Comparison of ENCODE assay signal across 19 cellular contexts in genomic region chr13:50426932-50427331, GRCh38.
DNase-seq lines count a peak whose midpoint lies in the region; ATAC-seq and TF ChIP-seq lines count a peak whose summit lies in the region.
"Had no signal": no experiment of that assay in that cellular context is flagged by ENCODE, and none has a peak within 500 bp of the region (broad histone marks: within the 10 kb centered on the region; RNA-seq: fewer than 3 reads in every experiment).

No MANE protein-coding gene starts in this region.

- H3K9me3 ChIP-seq in CD8-positive, alpha-beta memory T cell (ENCODE audit: low read length), result no peaks in the 10 kb centered on the region
- H3K9me3 ChIP-seq: MG63, SJCRH30 had no signal

- H3K36me3 Mint-ChIP-seq in CD8-positive, alpha-beta memory T cell, result peaks cover 0 to 4% (median 0%) of the 10 kb centered on the region in 3 donors
- no peaks in the 10 kb centered on the region for H3K36me3 Mint-ChIP-seq in activated T-helper 17 cell treated with anti-CD3 and anti-CD28 coated beads, Interleukin-2, amount 50 U/mL, for 72 hours (ENCODE audit: low read depth)
- no peaks in the 10 kb centered on the region for H3K36me3 Mint-ChIP-seq in natural killer cell

- H3K9me3 Mint-ChIP-seq in CD8-positive, alpha-beta memory T cell, result no peaks in the 10 kb centered on the region
- peaks cover 3% of the 10 kb centered on the region for H3K9me3 Mint-ChIP-seq in activated T-helper 17 cell treated with anti-CD3 and anti-CD28 coated beads, Interleukin-2, amount 50 U/mL, for 72 hours
- no peaks in the 10 kb centered on the region for H3K9me3 Mint-ChIP-seq in natural killer cell
- H3K9me3 Mint-ChIP-seq: IgD-negative memory B cell had no signal

- intact Hi-C loops in natural killer cell (cut with micrococcal nuclease), result loop anchor here (5.0 to 10.0 kb wide), 2 partner anchors 430 to 982 kb away; partner anchors contain the start of genes CAB39L, SETDB2 and TRIM13

- TF ChIP-seq CTCF in C4-2B (conservative IDR thresholded peaks at IDR 0.05) (no peak), natural killer cell (IDR thresholded peaks at IDR 0.05) (no peak)

- POLR2A ChIA-PET in CD8-positive, alpha-beta memory T cell (lab: Charles Lee), result no interaction called here

- no peak for ATAC-seq in activated T-helper 17 cell treated with anti-CD3 and anti-CD28 coated beads, Interleukin-2, amount 50 U/mL, for 72 hours (replicated peaks)
- ATAC-seq in natural killer cell, result no peak
- ATAC-seq: Panc1 had no signal

- H3K27me3 ChIP-seq in CD8-positive, alpha-beta memory T cell (ENCODE audit: insufficient read depth, low read length, poor library complexity, severe bottlenecking), result no peaks in the 10 kb centered on the region
- H3K27me3 ChIP-seq: BLaER1 treated with 17β-estradiol and CSF1 and Interleukin-3, amounts not matched to agents 10 nM and 100 nM; MG63; SJCRH30 had no signal

- H3K4me3 ChIP-seq in CD8-positive, alpha-beta memory T cell (ENCODE audit: low read length), result no peak overlapping the region
- H3K4me3 ChIP-seq: BLaER1 treated with 17β-estradiol and CSF1 and Interleukin-3, amounts not matched to agents 10 nM and 100 nM; MG63; SJCRH30 had no signal

- CTCF ChIA-PET in CD8-positive, alpha-beta memory T cell (lab: Charles Lee), result no interaction called here

- H3K27me3 Mint-ChIP-seq in CD8-positive, alpha-beta memory T cell, result no peaks in the 10 kb centered on the region
- H3K27me3 Mint-ChIP-seq in activated T-helper 17 cell treated with anti-CD3 and anti-CD28 coated beads, Interleukin-2, amount 50 U/mL, for 72 hours, result no peaks in the 10 kb centered on the region
- H3K27me3 Mint-ChIP-seq in natural killer cell (ENCODE audit: low read depth in 2 of 2), result no peaks in the 10 kb centered on the region
- H3K27me3 Mint-ChIP-seq: IgD-negative memory B cell had no signal

- H3K4me1 Mint-ChIP-seq in CD8-positive, alpha-beta memory T cell, result peaks cover 28 to 50% (median 46%) of the 10 kb centered on the region in 3 donors
- H3K4me1 Mint-ChIP-seq in activated T-helper 17 cell treated with anti-CD3 and anti-CD28 coated beads, Interleukin-2, amount 50 U/mL, for 72 hours, result peaks cover 20% of the 10 kb centered on the region
- H3K4me1 Mint-ChIP-seq in natural killer cell, result peaks cover 34 to 35% of the 10 kb centered on the region in 2 donors

- no peaks in the 10 kb centered on the region for H3K36me3 ChIP-seq in CD8-positive, alpha-beta memory T cell (ENCODE audit: insufficient read depth, low read length)
- H3K36me3 ChIP-seq: BLaER1 treated with 17β-estradiol and CSF1 and Interleukin-3, amounts not matched to agents 10 nM and 100 nM; MG63; SJCRH30 had no signal

- H3K27ac ChIP-seq in C4-2B, result peak overlapping the region; percentile 72; the same call in 1 of the 2 replicates
- H3K27ac ChIP-seq in CD8-positive, alpha-beta memory T cell (ENCODE audit: low read depth, low read length), result peak overlapping the region; percentile 9
- H3K27ac ChIP-seq: BLaER1 treated with 17β-estradiol and CSF1 and Interleukin-3, amounts not matched to agents 10 nM and 100 nM; SJCRH30 had no signal

- DNase-seq in CD8-positive, alpha-beta memory T cell, result no peak
- DNase-seq in natural killer cell (no peak), putamen (ENCODE audit: low spot score) (no peak), NCI-H2196 (lab: John Stamatoyannopoulos, UW; ENCODE audit: unreplicated experiment) (no peak), hepatic stellate cell (ENCODE audit: low spot score) (no peak)
- no peak for DNase-seq in activated T-cell treated with anti-CD3 and anti-CD28 coated beads, Interleukin-2, amount 50 U/mL, for 48 hours
- DNase-seq: DMS79 treated with DMSO at 0.1 percent for 48 hours, H7, Kasumi-1, MG63, NCI-H1048, NCI-H345, NCI-H526, SJCRH30 had no signal

- peak overlapping the region; percentile 23 to 95 (median 78) for H3K27ac Mint-ChIP-seq in CD8-positive, alpha-beta memory T cell
- H3K27ac Mint-ChIP-seq in activated T-helper 17 cell treated with anti-CD3 and anti-CD28 coated beads, Interleukin-2, amount 50 U/mL, for 72 hours, result peak overlapping the region; percentile 39
- H3K27ac Mint-ChIP-seq in natural killer cell, result peak overlapping the region; percentile 71 to 87

- H3K4me1 ChIP-seq in CD8-positive, alpha-beta memory T cell (ENCODE audit: insufficient read depth, low read length), result peaks cover 17% of the 10 kb centered on the region

- H3K4me3 Mint-ChIP-seq in CD8-positive, alpha-beta memory T cell, result peak overlapping the region in 6 of 7 donors; percentile 17 to 78 (median 45)
- no peak overlapping the region for H3K4me3 Mint-ChIP-seq in activated T-helper 17 cell treated with anti-CD3 and anti-CD28 coated beads, Interleukin-2, amount 50 U/mL, for 72 hours
- H3K4me3 Mint-ChIP-seq in natural killer cell, result peak overlapping the region; percentile 65
- H3K4me3 Mint-ChIP-seq: IgD-negative memory B cell had no signal
